In the genomic region with DNA sequence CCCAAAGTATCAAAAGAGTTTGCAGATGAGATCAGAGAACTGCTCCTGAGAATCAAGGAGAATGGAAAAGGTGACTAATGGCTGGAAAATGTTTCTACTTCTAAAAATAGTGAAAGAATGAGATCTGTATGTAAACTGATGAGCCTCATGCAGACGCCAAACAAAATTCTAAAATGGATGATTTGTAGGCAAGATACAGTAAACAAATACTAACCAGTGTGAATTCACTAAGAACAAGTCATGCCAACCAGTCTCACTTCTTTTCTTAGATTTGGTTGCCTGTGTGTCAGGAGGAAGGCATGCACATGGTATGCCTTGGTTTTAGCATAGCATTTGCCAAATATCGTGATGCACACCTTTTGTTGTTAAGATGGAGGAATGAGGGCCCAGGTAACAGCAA, we compare ENCODE assay signal across 1 cellular context.
TF ChIP-seq lines count a peak whose summit lies in the region.

No MANE protein-coding gene starts in this region.

TF ChIP-seq in SK-N-SH treated with all-trans-retinoic acid at 6 μM for 48 hours, 23 proteins besides CTCF, POLR2A, EP300 and RAD21 (continued from another document):
- TF ChIP-seq, protein P1, sequence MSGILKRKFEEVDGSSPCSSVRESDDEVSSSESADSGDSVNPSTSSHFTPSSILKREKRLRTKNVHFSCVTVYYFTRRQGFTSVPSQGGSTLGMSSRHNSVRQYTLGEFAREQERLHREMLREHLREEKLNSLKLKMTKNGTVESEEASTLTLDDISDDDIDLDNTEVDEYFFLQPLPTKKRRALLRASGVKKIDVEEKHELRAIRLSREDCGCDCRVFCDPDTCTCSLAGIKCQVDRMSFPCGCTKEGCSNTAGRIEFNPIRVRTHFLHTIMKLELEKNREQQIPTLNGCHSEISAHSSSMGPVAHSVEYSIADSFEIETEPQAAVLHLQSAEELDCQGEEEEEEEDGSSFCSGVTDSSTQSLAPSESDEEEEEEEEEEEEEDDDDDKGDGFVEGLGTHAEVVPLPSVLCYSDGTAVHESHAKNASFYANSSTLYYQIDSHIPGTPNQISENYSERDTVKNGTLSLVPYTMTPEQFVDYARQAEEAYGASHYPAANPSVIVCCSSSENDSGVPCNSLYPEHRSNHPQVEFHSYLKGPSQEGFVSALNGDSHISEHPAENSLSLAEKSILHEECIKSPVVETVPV (CRISPR knock-in tag; IDR thresholded peaks at IDR 0.05) = no peak
- TF ChIP-seq, protein P2, sequence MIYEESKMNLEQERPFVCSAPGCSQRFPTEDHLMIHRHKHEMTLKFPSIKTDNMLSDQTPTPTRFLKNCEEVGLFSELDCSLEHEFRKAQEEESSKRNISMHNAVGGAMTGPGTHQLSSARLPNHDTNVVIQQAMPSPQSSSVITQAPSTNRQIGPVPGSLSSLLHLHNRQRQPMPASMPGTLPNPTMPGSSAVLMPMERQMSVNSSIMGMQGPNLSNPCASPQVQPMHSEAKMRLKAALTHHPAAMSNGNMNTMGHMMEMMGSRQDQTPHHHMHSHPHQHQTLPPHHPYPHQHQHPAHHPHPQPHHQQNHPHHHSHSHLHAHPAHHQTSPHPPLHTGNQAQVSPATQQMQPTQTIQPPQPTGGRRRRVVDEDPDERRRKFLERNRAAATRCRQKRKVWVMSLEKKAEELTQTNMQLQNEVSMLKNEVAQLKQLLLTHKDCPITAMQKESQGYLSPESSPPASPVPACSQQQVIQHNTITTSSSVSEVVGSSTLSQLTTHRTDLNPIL (CRISPR knock-in tag; IDR thresholded peaks at IDR 0.05; ENCODE audit: low read depth) = 0 out of 2 replicates have a peak, but pooled peaks have one; percentile 37
- no peak for TF ChIP-seq TCF4 (CRISPR knock-in tag; IDR thresholded peaks at IDR 0.05; ENCODE audit: borderline replicate concordance)
- no peak for TF ChIP-seq OSR1 (CRISPR knock-in tag; IDR thresholded peaks at IDR 0.05)
- TF ChIP-seq CSDC2 (CRISPR knock-in tag; IDR thresholded peaks at IDR 0.05) = peak; percentile 94
- no peak for TF ChIP-seq SNAI2 (CRISPR knock-in tag; IDR thresholded peaks at IDR 0.05)
- TF ChIP-seq ESRRG (CRISPR knock-in tag; IDR thresholded peaks at IDR 0.05) = no peak
- no peak for TF ChIP-seq ZNF565 (CRISPR knock-in tag; conservative IDR thresholded peaks at IDR 0.05; ENCODE audit: low read depth)
- TF ChIP-seq ZNF70 (CRISPR knock-in tag; IDR thresholded peaks at IDR 0.05) = no peak
- TF ChIP-seq POU6F1 (CRISPR knock-in tag; IDR thresholded peaks at IDR 0.05; ENCODE audit: borderline replicate concordance, low read depth) = no peak
- TF ChIP-seq ZNF8 (CRISPR knock-in tag; IDR thresholded peaks at IDR 0.05) = peak; percentile 35; the same call in 1 of the 2 replicates
- peak; percentile 80; the same call in 1 of the 2 replicates for TF ChIP-seq ZFP3 (CRISPR knock-in tag; IDR thresholded peaks at IDR 0.05)
- TF ChIP-seq ZC3H10 (CRISPR knock-in tag; IDR thresholded peaks at IDR 0.05) = no peak
- no peak for TF ChIP-seq BACH2 (CRISPR knock-in tag; IDR thresholded peaks at IDR 0.05; ENCODE audit: borderline replicate concordance)
- TF ChIP-seq TOX (CRISPR knock-in tag; IDR thresholded peaks at IDR 0.05; ENCODE audit: borderline replicate concordance) = peak; percentile 35; the same call in 1 of the 2 replicates
- TF ChIP-seq ISL1 (CRISPR knock-in tag; IDR thresholded peaks at IDR 0.05) = peak; percentile 79
- TF ChIP-seq PPARA (CRISPR knock-in tag; IDR thresholded peaks at IDR 0.05; ENCODE audit: borderline replicate concordance) = no peak
